Comparison of ENCODE assay signal across 8 cellular contexts in genomic region chr2:178482437-178482836, GRCh38. TPM values are rescaled to one million over a fixed set of nuclear protein-coding genes. Genes with fewer than 3 reads are reported as not detected.
DNase-seq lines count a peak whose midpoint lies in the region; ATAC-seq, FAIRE-seq and TF ChIP-seq lines count a peak whose summit lies in the region.

No MANE protein-coding gene starts in this region.

- H3K4me3 ChIP-seq in DND-41 (ENCODE audit: low read depth in 1 of 2, low read length in 2 of 2) (peak overlapping the region in 1 of 2 experiments; percentile 42; a peak in 2 of 4 replicates), HUES6 (ENCODE audit: low read depth, low read length) (peak overlapping the region; percentile 17), fibroblast of the aortic adventitia (ENCODE audit: low read depth, low read length) (peak overlapping the region; percentile 34)

- H3K4me1 ChIP-seq in DND-41 (ENCODE audit: insufficient read depth, low read length) (peaks cover 52% of the 10 kb centered on the region), HUES6 (ENCODE audit: control insufficient read depth, insufficient read depth, low read length) (peaks cover 15% of the 10 kb centered on the region)

- H3K36me3 ChIP-seq in DND-41 (ENCODE audit: insufficient read depth, low read length) = peaks cover 21% of the 10 kb centered on the region
- no peaks in the 10 kb centered on the region; the same call in 1 of the 2 replicates for H3K36me3 ChIP-seq in HUES6 (ENCODE audit: control insufficient read depth, insufficient read depth, low read length)

- no peak for FAIRE-seq in D721Med (lab: Jason Lieb, UNC)

- peak overlapping the region; percentile 69 for H3K4me2 ChIP-seq in DND-41 (ENCODE audit: insufficient read depth, low read length)

- H3K27me3 ChIP-seq in DND-41 (ENCODE audit: insufficient read depth, low read length, poor library complexity) (no peaks in the 10 kb centered on the region), HUES6 (ENCODE audit: control insufficient read depth, insufficient read depth, low read length) (no peaks in the 10 kb centered on the region; the same call in 1 of the 2 replicates)

- peaks cover 79% of the 10 kb centered on the region for H3K79me2 ChIP-seq in DND-41 (ENCODE audit: insufficient read depth, low read length)

- TF ChIP-seq CTCF in DND-41 (IDR thresholded peaks at IDR 0.05; ENCODE audit: borderline replicate concordance, extremely low read depth, low read length, poor library complexity, severe bottlenecking) (no peak), GM20000 (IDR thresholded peaks at IDR 0.05; ENCODE audit: extremely low read depth, missing control alignments) (no peak), fibroblast of the aortic adventitia (IDR thresholded peaks at IDR 0.05; ENCODE audit: insufficient read depth, low read length) (no peak), D721Med (IDR thresholded peaks at IDR 0.05; ENCODE audit: insufficient read depth, missing control alignments) (no peak)

- no peak for ATAC-seq in DND-41 (ENCODE audit: insufficient read depth, low read depth)

- peaks cover 12% of the 10 kb centered on the region; the same call in 1 of the 2 replicates for H4K20me1 ChIP-seq in DND-41 (ENCODE audit: insufficient read depth, low read length)

- peak overlapping the region; percentile 1; the same call in 1 of the 2 replicates for H3K9ac ChIP-seq in DND-41 (ENCODE audit: low read depth, low read length)
- no peak overlapping the region for H3K9ac ChIP-seq in HUES6 (ENCODE audit: low read length)

- no peak overlapping the region for H2AFZ ChIP-seq in DND-41 (ENCODE audit: low read depth, low read length)

- H3K9me3 ChIP-seq in DND-41 (ENCODE audit: insufficient read depth, low read length, severe bottlenecking) (no peaks in the 10 kb centered on the region), HUES6 (ENCODE audit: control insufficient read depth, insufficient read depth, low read depth, low read length) (no peaks in the 10 kb centered on the region)

- no peak for DNase-seq in DND-41
- peak; percentile 60 for DNase-seq in GM20000 (ENCODE audit: low spot score)
- no peak for DNase-seq in fibroblast of the aortic adventitia (ENCODE audit: low read depth)
- no peak for DNase-seq in AG08396 (ENCODE audit: low spot score)
- DNase-seq in COLO829 (ENCODE audit: low spot score) = no peak
- DNase-seq in D721Med (ENCODE audit: insufficient read length, low spot score) = no peak
- no peak for DNase-seq in HuH-7.5 (ENCODE audit: low spot score)

- H3K27ac ChIP-seq in DND-41 (ENCODE audit: low read length) (no peak overlapping the region), HUES6 (ENCODE audit: low read depth, low read length) (no peak overlapping the region)

RNA-seq across cellular contexts. Expression of gene PLEKHA3, which starts 2.2 kb away (rescaled TPM):
- 4.7 and 10.0 TPM in 2 replicates for total RNA-seq in fibroblast of the aortic adventitia (ENCODE audit: low replicate concordance)

RNA-seq across cellular contexts. Expression of gene FKBP7, which starts 4.0 kb away (rescaled TPM):
- 35.5 and 109 TPM in 2 replicates for total RNA-seq in fibroblast of the aortic adventitia (ENCODE audit: low replicate concordance)

RNA-seq across cellular contexts. Expression of gene PJVK, which starts 31.3 kb away (rescaled TPM):
- 1.6 and 2.3 TPM in 2 replicates for total RNA-seq in fibroblast of the aortic adventitia (ENCODE audit: low replicate concordance)

RNA-seq across cellular contexts. Expression of gene PRKRA, which starts 31.5 kb away (rescaled TPM):
- total RNA-seq in fibroblast of the aortic adventitia (ENCODE audit: low replicate concordance) = 34.2 and 55.8 TPM in 2 replicates
